1 cellular context compared by ENCODE assay signal in the genomic region with DNA sequence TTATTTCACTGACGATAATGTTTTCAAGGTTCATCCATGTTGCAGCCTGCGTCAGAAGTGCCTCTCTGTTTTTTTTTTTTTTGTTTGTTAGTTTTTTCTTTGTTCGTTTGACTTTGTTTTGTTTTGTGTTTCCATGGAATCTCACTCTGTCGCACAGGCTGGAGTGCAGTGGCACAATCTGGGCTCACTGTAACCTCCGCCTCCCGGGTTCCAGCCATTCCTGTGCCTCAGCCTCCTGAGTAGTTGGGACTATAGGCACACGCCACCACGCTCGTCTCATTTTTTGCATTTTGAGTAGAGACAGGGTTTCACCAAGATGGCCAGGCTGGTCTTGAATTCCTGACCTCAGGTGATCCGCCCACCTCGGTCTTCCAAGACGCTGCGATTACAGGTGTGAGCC. TPM values are rescaled to one million over a fixed set of nuclear protein-coding genes. Genes with fewer than 3 reads are reported as not detected.
"Had no signal": no experiment of that assay in that cellular context is flagged by ENCODE, and none has a peak within 500 bp of the region (broad histone marks: within the 10 kb centered on the region; RNA-seq: fewer than 3 reads in every experiment).

No MANE protein-coding gene starts in this region.

RNA-seq across cellular contexts. Expression of a gene that starts 43.1 kb away (rescaled TPM):
- polyA plus RNA-seq: GM12878 had no signal
